In genomic region chr2:135874966-135875365, GRCh38 we compare ENCODE assay signal across 8 cellular contexts. TPM values are rescaled to one million over a fixed set of nuclear protein-coding genes. Genes with fewer than 3 reads are reported as not detected.
DNase-seq lines count a peak whose midpoint lies in the region; FAIRE-seq and TF ChIP-seq lines count a peak whose summit lies in the region.

No MANE protein-coding gene starts in this region.

- in situ Hi-C loops in GM23248 (cut with MboI) = no loop called here

- POLR2A ChIA-PET in endothelial cell of umbilical vein (lab: Charles Lee) = no interaction called here

- no peaks in the 10 kb centered on the region for H3K9me2 ChIP-seq in GM23248 (ENCODE audit: insufficient read depth)

- H3K79me2 ChIP-seq in GM23248 (ENCODE audit: insufficient read depth) = peaks cover 30% of the 10 kb centered on the region
- H3K79me2 ChIP-seq in endothelial cell of umbilical vein (ENCODE audit: control insufficient read depth, insufficient read depth, low read length) = peaks cover 30% of the 10 kb centered on the region

- H4K20me1 ChIP-seq in GM23248 (ENCODE audit: insufficient read depth) (no peaks in the 10 kb centered on the region), endothelial cell of umbilical vein (replicated peaks; ENCODE audit: control insufficient read depth, extremely low read depth, insufficient read depth, low read length) (no peaks in the 10 kb centered on the region)

- TF ChIP-seq CTCF in endothelial cell of umbilical vein (IDR thresholded peaks at IDR 0.05; ENCODE audit: extremely low read depth in 1 of 2, insufficient read depth in 1 of 2, low read depth in 1 of 2, low read length in 2 of 2) (no peak), sigmoid colon (IDR thresholded peaks at IDR 0.05) (no peak)

- H3K4me1 ChIP-seq in GM23248 (ENCODE audit: insufficient read depth) = peaks cover 8% of the 10 kb centered on the region; the same call in 1 of the 2 replicates
- peaks cover 7% of the 10 kb centered on the region for H3K4me1 ChIP-seq in SJCRH30
- peaks cover 5% of the 10 kb centered on the region for H3K4me1 ChIP-seq in endothelial cell of umbilical vein (ENCODE audit: control insufficient read depth, extremely low read depth, insufficient read depth, low read length)
- peaks cover 0 to 18% (median 13%) of the 10 kb centered on the region in 4 donors for H3K4me1 ChIP-seq in sigmoid colon

- H3K27ac ChIP-seq in GM23248 (no peak overlapping the region), SJCRH30 (no peak overlapping the region), endothelial cell of umbilical vein (ENCODE audit: insufficient read depth, low read depth, low read length) (no peak overlapping the region), sigmoid colon (no peak overlapping the region)

- H3K4me3 ChIP-seq in GM23248 = peak overlapping the region; percentile 86
- peak overlapping the region; percentile 89 for H3K4me3 ChIP-seq in SJCRH30
- peak overlapping the region in 1 of 3 experiments; percentile 75 for H3K4me3 ChIP-seq in endothelial cell of umbilical vein (replicated peaks in 1 of 3; ENCODE audit: insufficient read depth in 1 of 3, low read depth in 1 of 3, low read length in 3 of 3)
- H3K4me3 ChIP-seq in sigmoid colon = peak overlapping the region in 3 of 4 donors; percentile 68 to 96 (median 78)

- intact Hi-C loops in endothelial cell of umbilical vein (cut with micrococcal nuclease) = loop anchor here (2.0 to 5.0 kb wide), 4 partner anchors 14 to 343 kb away; partner anchors contain the start of genes R3HDM1, UBXN4 and ZRANB3
- intact Hi-C loops in sigmoid colon (cut with DNase I) = loop anchor here (5.0 kb wide), 2 partner anchors 112 to 133 kb away; partner anchors contain the start of genes DARS1 and UBXN4

- H2AFZ ChIP-seq in GM23248 (no peak overlapping the region), endothelial cell of umbilical vein (ENCODE audit: low read depth, low read length) (no peak overlapping the region)

- H3K9ac ChIP-seq in GM23248 (peak overlapping the region; percentile 88; the same call in 1 of the 2 replicates), endothelial cell of umbilical vein (replicated peaks; ENCODE audit: extremely low read depth, insufficient read depth, low read length) (no peak overlapping the region)

- H3K36me3 ChIP-seq in GM23248 (ENCODE audit: low read depth) (peaks cover 6% of the 10 kb centered on the region; the same call in 1 of the 2 replicates), SJCRH30 (peaks cover 30% of the 10 kb centered on the region), endothelial cell of umbilical vein (ENCODE audit: control insufficient read depth in 2 of 2, extremely low read depth in 1 of 2, insufficient read depth in 2 of 2, low read length in 2 of 2) (peaks cover 0 to 5% of the 10 kb centered on the region in 2 experiments), sigmoid colon (peaks cover 0 to 13% (median 0%) of the 10 kb centered on the region in 4 donors)

- dilution Hi-C loops in endothelial cell of umbilical vein (cut with MboI; ENCODE audit: extremely low pct_ligation_motif_present, low sequenced_read_pairs) = no loop called here

- BruUV-seq in endothelial cell of umbilical vein (replicated peaks; lab: Mats Ljungman, UMichigan) = TSS peak; percentile 18

- peak overlapping the region; percentile 80 for H3K4me2 ChIP-seq in GM23248 (ENCODE audit: unreplicated experiment)
- peak overlapping the region; percentile 85 for H3K4me2 ChIP-seq in endothelial cell of umbilical vein (ENCODE audit: insufficient read depth, low read length)

- H3F3A ChIP-seq in GM23248 (ENCODE audit: insufficient read depth) = no peaks in the 10 kb centered on the region

- TF ChIP-seq EP300 in sigmoid colon (IDR thresholded peaks at IDR 0.05) = no peak

- FAIRE-seq in endothelial cell of umbilical vein (lab: Jason Lieb, UNC) = no peak

- CTCF ChIA-PET in endothelial cell of umbilical vein (lab: Charles Lee) = interaction anchor here (1.3 to 1.9 kb wide), 4 partner anchors 9 to 39 kb away, joined by 3 to 6 read pairs (median 4); no protein-coding TSS in a partner anchor

- WGBS in GM23248 (ENCODE audit: low coverage in 1 of 2, low lambda C conversion rate in 2 of 2, missing lambda C conversion rate in 2 of 2), 2 experiments = 82 to 84% methylated on average over 16 of the region's 16 CpGs
- 77 to 83% methylated on average over 16 of the region's 16 CpGs for WGBS in sigmoid colon, 2 donors

- H3K9me3 ChIP-seq in GM23248 (ENCODE audit: low read depth) (no peaks in the 10 kb centered on the region), SJCRH30 (replicated peaks) (no peaks in the 10 kb centered on the region), endothelial cell of umbilical vein (replicated peaks; ENCODE audit: control insufficient read depth, insufficient read depth, low read length) (no peaks in the 10 kb centered on the region), sigmoid colon (no peaks in the 10 kb centered on the region)

- DNase-seq in GM23248 (no peak), SJCRH30 (no peak), endothelial cell of umbilical vein (ENCODE audit: low read depth, low spot score) (no peak), sigmoid colon (no peak), DMS153 treated with DMSO at 0.1 percent for 48 hours (lab: John Stamatoyannopoulos, UW; ENCODE audit: unreplicated experiment) (no peak), glomerular visceral epithelial cell (ENCODE audit: extremely low spot score) (no peak), SHP77 (lab: John Stamatoyannopoulos, UW) (no peak), COLO829 (ENCODE audit: low spot score) (no peak)

- H3K27me3 ChIP-seq in GM23248 (replicated peaks; ENCODE audit: insufficient read depth) = no peaks in the 10 kb centered on the region
- no peaks in the 10 kb centered on the region for H3K27me3 ChIP-seq in SJCRH30
- H3K27me3 ChIP-seq in endothelial cell of umbilical vein (ENCODE audit: control insufficient read depth in 2 of 2, insufficient read depth in 2 of 2, low read length in 2 of 2) = no peaks in the 10 kb centered on the region
- H3K27me3 ChIP-seq in sigmoid colon = no peaks in the 10 kb centered on the region

- no peak for TF ChIP-seq POLR2A in endothelial cell of umbilical vein (IDR thresholded peaks at IDR 0.05; ENCODE audit: low read depth, low read length)
- no peak for TF ChIP-seq POLR2A in sigmoid colon (IDR thresholded peaks at IDR 0.05)

- H3K9me1 ChIP-seq in endothelial cell of umbilical vein (replicated peaks; ENCODE audit: control insufficient read depth, extremely low read depth, insufficient read depth, low read length) = no peaks in the 10 kb centered on the region

TF ChIP-seq in endothelial cell of umbilical vein, 7 proteins besides CTCF, POLR2A, EP300 and RAD21:
- TF ChIP-seq GATA2 (IDR thresholded peaks at IDR 0.05; ENCODE audit: insufficient read depth, insufficient read length, low read depth, low read length) = no peak
- TF ChIP-seq POLR2AphosphoS5 (IDR thresholded peaks at IDR 0.05; ENCODE audit: insufficient read depth, low read depth, low read length) = no peak
- TF ChIP-seq FOS (IDR thresholded peaks at IDR 0.05; ENCODE audit: borderline replicate concordance, insufficient read depth, low read length) = no peak
- TF ChIP-seq MAX (IDR thresholded peaks at IDR 0.05; ENCODE audit: insufficient read depth, insufficient read length) = no peak
- TF ChIP-seq JUN (IDR thresholded peaks at IDR 0.05; ENCODE audit: borderline replicate concordance, insufficient read depth, insufficient read length, low read depth) = no peak
- no peak for TF ChIP-seq EZH2 (IDR thresholded peaks at IDR 0.05; ENCODE audit: borderline replicate concordance, low read depth, low read length, severe bottlenecking)
- TF ChIP-seq MYC (IDR thresholded peaks at IDR 0.05; ENCODE audit: low read depth, low read length) = no peak

RNA-seq across cellular contexts. Expression of gene MCM6, which starts 1.3 kb away (rescaled TPM):
- total RNA-seq in GM23248 (2014; rRNA removed; shearing (Covaris generic)) = 13.7 and 16.4 TPM in 2 replicates
- polyA plus RNA-seq in GM23248 (2016; fragmentation: Nextera tagmentation; extraction: Ambion mirVana) (21.4 and 22.3 TPM in 2 replicates), endothelial cell of umbilical vein (15.1 and 20.6 TPM in 2 replicates), sigmoid colon (10 to 100 TPM in 1 of 3 donors, 1 to 10 TPM in 2; 6.0 to 22.2 (median 6.7) TPM)
- 102 and 110 TPM in 2 replicates for total RNA-seq in SJCRH30 (2014; rRNA removed; shearing (Covaris generic))
- total RNA-seq in endothelial cell of umbilical vein (48.1 and 52.6 TPM in 2 replicates), sigmoid colon (1 to 10 TPM; 7.5 to 9.9 (median 9.4) TPM)
- polyA plus RNA-seq in endothelial cell of umbilical vein (2011; cell fraction: cytosol; rRNA removed) = 26.3 and 28.9 TPM in 2 replicates
- polyA plus RNA-seq in endothelial cell of umbilical vein (2011; cell fraction: nucleus; rRNA removed) = 21.8 and 30.3 TPM in 2 replicates
- 28.5 and 41.4 TPM in 2 replicates for polyA plus RNA-seq in endothelial cell of umbilical vein (2012)
- 40.8 and 41.8 TPM in 2 replicates for polyA minus RNA-seq in endothelial cell of umbilical vein
- polyA minus RNA-seq in endothelial cell of umbilical vein (2011; cell fraction: cytosol; rRNA and poly(A)+ RNA removed) = 49.3 TPM
- 13.4 and 24.0 TPM in 2 replicates for polyA minus RNA-seq in endothelial cell of umbilical vein (2011; cell fraction: nucleus; rRNA and poly(A)+ RNA removed)

RNA-seq across cellular contexts. Expression of gene LCT, which starts 38.0 kb away (rescaled TPM):
- total RNA-seq in GM23248 (2014; rRNA removed; shearing (Covaris generic)) = under 0.01 and 0.25 TPM in 2 replicates
- polyA plus RNA-seq in GM23248 (2016; fragmentation: Nextera tagmentation; extraction: Ambion mirVana) (not detected in 2 replicates), endothelial cell of umbilical vein (0.03 TPM in 1 of 2 replicates, not detected in the other), sigmoid colon (under 1 TPM in 2 of 3 donors, not detected in 1; 0.03 to 0.23 TPM)
- total RNA-seq in SJCRH30 (2014; rRNA removed; shearing (Covaris generic)) = not detected in 2 replicates
- total RNA-seq in endothelial cell of umbilical vein (0.07 TPM in 1 of 2 replicates, not detected in the other), sigmoid colon (under 1 TPM in 1 of 4 donors, not detected in 3; under 0.01 TPM)
- not detected in 2 replicates for polyA plus RNA-seq in endothelial cell of umbilical vein (2011; cell fraction: cytosol; rRNA removed)
- not detected in 2 replicates for polyA plus RNA-seq in endothelial cell of umbilical vein (2011; cell fraction: nucleus; rRNA removed)
- not detected in 2 replicates for polyA plus RNA-seq in endothelial cell of umbilical vein (2012)
- 0.05 TPM in 1 of 2 replicates, not detected in the other for polyA minus RNA-seq in endothelial cell of umbilical vein
- not detected for polyA minus RNA-seq in endothelial cell of umbilical vein (2011; cell fraction: cytosol; rRNA and poly(A)+ RNA removed)
- polyA minus RNA-seq in endothelial cell of umbilical vein (2011; cell fraction: nucleus; rRNA and poly(A)+ RNA removed) = 0.14 TPM in 2 replicates
